ENCODE assay signal across 30 cellular contexts in the genomic region with DNA sequence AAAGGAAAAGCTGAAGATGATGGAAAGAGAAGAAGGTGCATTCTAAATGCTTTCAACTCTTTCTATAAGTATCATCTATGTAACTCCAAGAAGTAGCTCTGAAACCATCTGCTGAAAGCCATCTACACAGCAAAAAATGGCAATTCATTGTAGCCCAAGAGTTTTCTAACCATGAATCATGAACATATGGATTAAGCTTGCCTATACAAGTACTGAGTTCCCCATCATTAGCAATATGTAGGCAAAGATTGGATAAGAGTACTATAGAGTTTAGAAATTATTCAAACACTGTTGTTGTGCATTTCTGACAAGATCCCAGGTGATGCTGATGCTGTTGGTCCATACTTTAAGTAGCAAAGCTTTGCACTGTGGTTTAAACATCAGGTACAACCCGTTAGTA. TPM values are rescaled to one million over a fixed set of nuclear protein-coding genes. Genes with fewer than 3 reads are reported as not detected.
A peak's percentile ranks its signal among the peaks of the same experiment; 100 is the strongest.
DNase-seq lines count a peak whose midpoint lies in the region; ATAC-seq and TF ChIP-seq lines count a peak whose summit lies in the region.
"Had no signal": no experiment of that assay in that cellular context is flagged by ENCODE, and none has a peak within 500 bp of the region (broad histone marks: within the 10 kb centered on the region; RNA-seq: fewer than 3 reads in every experiment).

No MANE protein-coding gene starts in this region.

- H3K4me1 Mint-ChIP-seq in activated CD4-positive, alpha-beta T cell treated with anti-CD3 and anti-CD28 coated beads for 36 hours = peaks cover 40% of the 10 kb centered on the region
- no peaks in the 10 kb centered on the region for H3K4me1 Mint-ChIP-seq in GM23338
- 0 out of 2 replicates have a peak, but pooled peaks cover 2% of the 10 kb centered on the region for H3K4me1 Mint-ChIP-seq in WTC11
- H3K4me1 Mint-ChIP-seq: nephron progenitor cell had no signal

- H3K4me2 ChIP-seq in GM23338 (no peak overlapping the region), mammary epithelial cell (ENCODE audit: insufficient read depth, low read depth, low read length) (peak overlapping the region; percentile 61), smooth muscle cell (peak overlapping the region; percentile 51)

- in situ Hi-C loops in mammary epithelial cell (cut with MboI; ENCODE audit: low sequenced_read_pairs in 2 of 2) = no loop called here

- POLR2A ChIA-PET in activated CD4-positive, alpha-beta T cell treated with anti-CD3 and anti-CD28 coated beads for 36 hours (lab: Charles Lee) = interaction anchor here (0.6 to 1.2 kb wide), 3 partner anchors 11 to 367 kb away, joined by 3 to 5 read pairs (median 4); a partner anchor contains a TSS
- POLR2A ChIA-PET in WTC11 (lab: Charles Lee) = no interaction called here

- dilution Hi-C loops in mammary epithelial cell (cut with HindIII; ENCODE audit: low sequenced_read_pairs) = no loop called here

- H3K4me1 ChIP-seq in GM23338 (ENCODE audit: insufficient read depth) (no peaks in the 10 kb centered on the region), mammary epithelial cell (ENCODE audit: insufficient read depth, low read length) (peaks cover 44% of the 10 kb centered on the region), smooth muscle cell (ENCODE audit: low read depth) (no peaks in the 10 kb centered on the region)
- H3K4me1 ChIP-seq: colonic mucosa had no signal

- H3K9me2 ChIP-seq in GM23338 (ENCODE audit: insufficient read depth) = no peaks in the 10 kb centered on the region

- H3K27ac Mint-ChIP-seq in activated CD4-positive, alpha-beta T cell treated with anti-CD3 and anti-CD28 coated beads for 36 hours = peak overlapping the region; percentile 47
- H3K27ac Mint-ChIP-seq in GM23338 (no peak overlapping the region), WTC11 (no peak overlapping the region)
- H3K27ac Mint-ChIP-seq: H9, nephron progenitor cell had no signal

- H3K79me2 ChIP-seq in GM23338 (replicated peaks; ENCODE audit: insufficient read depth) (no peaks in the 10 kb centered on the region), mammary epithelial cell (ENCODE audit: insufficient read depth, low read length) (peaks cover 58% of the 10 kb centered on the region), smooth muscle cell (ENCODE audit: low read depth) (no peaks in the 10 kb centered on the region)

- no peak overlapping the region for H3K4me3 Mint-ChIP-seq in activated CD4-positive, alpha-beta T cell treated with anti-CD3 and anti-CD28 coated beads for 36 hours
- H3K4me3 Mint-ChIP-seq in GM23338 = no peak overlapping the region
- H3K4me3 Mint-ChIP-seq in WTC11 = no peak overlapping the region
- H3K4me3 Mint-ChIP-seq: activated naive CD4-positive, alpha-beta T cell treated with anti-CD3 and anti-CD28 coated beads, Interleukin-2, amount 10 ng/mL, durations not matched to agents 7 days and 5 days; activated T-cell treated with anti-CD3 and anti-CD28 coated beads, Interleukin-2, amount 50 U/mL, for 4 hours; CD4-positive, CD25-positive, alpha-beta regulatory T cell; H9; nephron progenitor cell; T-cell had no signal

- H2AFZ ChIP-seq in GM23338 (peak overlapping the region; percentile 38; the same call in 1 of the 2 replicates), mammary epithelial cell (ENCODE audit: low read depth, low read length) (no peak overlapping the region), smooth muscle cell (ENCODE audit: low read depth) (no peak overlapping the region)

- H3K27me3 ChIP-seq in GM23338 (ENCODE audit: insufficient read depth) = no peaks in the 10 kb centered on the region
- H3K27me3 ChIP-seq in mammary epithelial cell (ENCODE audit: insufficient read depth, low read length) = no peaks in the 10 kb centered on the region
- H3K27me3 ChIP-seq in smooth muscle cell (ENCODE audit: low read depth) = no peaks in the 10 kb centered on the region
- H3K27me3 ChIP-seq: colonic mucosa, heart left ventricle, ovary had no signal

- no peak for ATAC-seq in activated CD4-positive, alpha-beta T cell treated with anti-CD3 and anti-CD28 coated beads for 36 hours
- ATAC-seq in GM23338 (no peak), WTC11 (no peak), left cardiac atrium (no peak), GM18867 (IDR thresholded peaks at IDR 0.05; ENCODE audit: unreplicated experiment) (no peak)
- ATAC-seq: activated T-cell treated with anti-CD3 and anti-CD28 coated beads, Interleukin-2, amount 50 U/mL, for 4 hours; heart left ventricle; T-cell had no signal

- no peaks in the 10 kb centered on the region for H3K9me3 ChIP-seq in mammary epithelial cell (replicated peaks; ENCODE audit: insufficient read depth, low read length)
- H3K9me3 ChIP-seq in smooth muscle cell (replicated peaks; ENCODE audit: low read depth) = no peaks in the 10 kb centered on the region
- H3K9me3 ChIP-seq: colonic mucosa, heart left ventricle, ovary had no signal

- no peaks in the 10 kb centered on the region for H3F3A ChIP-seq in GM23338 (replicated peaks; ENCODE audit: low read depth)
- H3F3A ChIP-seq in smooth muscle cell (ENCODE audit: low read depth) = peaks cover 9% of the 10 kb centered on the region

- CTCF ChIA-PET in activated CD4-positive, alpha-beta T cell treated with anti-CD3 and anti-CD28 coated beads for 36 hours (lab: Charles Lee) = interaction anchor here (0.7 to 3.9 kb wide), 10 partner anchors 10 to 104 kb away, joined by 3 to 17 read pairs (median 4); a partner anchor contains a TSS
- CTCF ChIA-PET in mammary epithelial cell (lab: Charles Lee; ENCODE audit: low non-redundant PET) = no interaction called here
- CTCF ChIA-PET in WTC11 (lab: Charles Lee) = interaction anchor here (0.8 kb wide), 1 partner anchor 20 kb away, joined by 3 read pairs; no protein-coding TSS in a partner anchor

- H4K20me1 ChIP-seq in GM23338 (replicated peaks; ENCODE audit: insufficient read depth) (no peaks in the 10 kb centered on the region), mammary epithelial cell (ENCODE audit: insufficient read depth, low read length) (no peaks in the 10 kb centered on the region), smooth muscle cell (ENCODE audit: low read depth) (no peaks in the 10 kb centered on the region)

- H3K36me3 ChIP-seq in GM23338 (ENCODE audit: insufficient read depth) = no peaks in the 10 kb centered on the region
- H3K36me3 ChIP-seq in mammary epithelial cell (ENCODE audit: insufficient read depth, low read length) = no peaks in the 10 kb centered on the region
- H3K36me3 ChIP-seq in smooth muscle cell (ENCODE audit: low read depth) = no peaks in the 10 kb centered on the region
- H3K36me3 ChIP-seq: colonic mucosa, heart left ventricle, ovary had no signal

- TSS peak; percentile 68 for BruUV-seq in mammary epithelial cell (replicated peaks; lab: Mats Ljungman, UMichigan)

- no peaks in the 10 kb centered on the region for H3K9me3 Mint-ChIP-seq in activated CD4-positive, alpha-beta T cell treated with anti-CD3 and anti-CD28 coated beads for 36 hours (ENCODE audit: low read depth)
- no peaks in the 10 kb centered on the region for H3K9me3 Mint-ChIP-seq in GM23338
- no peaks in the 10 kb centered on the region for H3K9me3 Mint-ChIP-seq in WTC11
- H3K9me3 Mint-ChIP-seq: activated naive CD4-positive, alpha-beta T cell treated with anti-CD3 and anti-CD28 coated beads, Interleukin-2, amount 10 ng/mL, durations not matched to agents 7 days and 5 days; activated T-cell treated with anti-CD3 and anti-CD28 coated beads, Interleukin-2, amount 50 U/mL, for 4 hours; CD4-positive, CD25-positive, alpha-beta regulatory T cell; H9; IgD-negative memory B cell; T-cell had no signal

- TF ChIP-seq CTCF in GM23338 (conservative IDR thresholded peaks at IDR 0.05; ENCODE audit: low read depth in 2 of 2) = no peak
- no peak for TF ChIP-seq CTCF in mammary epithelial cell (conservative IDR thresholded peaks at IDR 0.05 in 1 of 2, IDR thresholded peaks at IDR 0.05 in 1 of 2; ENCODE audit: extremely low read depth in 1 of 2, insufficient read depth in 1 of 2, low read depth in 1 of 2, low read length in 2 of 2)
- no peak for TF ChIP-seq CTCF in smooth muscle cell (IDR thresholded peaks at IDR 0.05; ENCODE audit: borderline replicate concordance, insufficient read depth, poor library complexity, severe bottlenecking)
- no peak for TF ChIP-seq CTCF in WTC11 (IDR thresholded peaks at IDR 0.05)

- DNase-seq in activated CD4-positive, alpha-beta T cell treated with anti-CD3 and anti-CD28 coated beads for 36 hours = no peak
- DNase-seq in activated CD4-positive, alpha-beta T cell treated with anti-CD3 and anti-CD28 coated beads, Interleukin-2, amount 50 U/mL, for 4 hours = no peak
- DNase-seq in GM23338 (ENCODE audit: low spot score) (no peak), mammary epithelial cell (peak; percentile 34), smooth muscle cell (lab: John Stamatoyannopoulos, UW; ENCODE audit: unreplicated experiment) (no peak), WTC11 (ENCODE audit: low spot score) (no peak), left cardiac atrium (no peak)
- DNase-seq: 8988T; activated naive CD4-positive, alpha-beta T cell treated with anti-CD3 and anti-CD28 coated beads, Interleukin-2, amount 10 ng/mL, durations not matched to agents 7 days and 5 days; activated T-cell treated with anti-CD3 and anti-CD28 coated beads, Interleukin-2, amount 50 U/mL, for 4 hours; CD4-positive, CD25-positive, alpha-beta regulatory T cell; colonic mucosa; effector CD8-positive, alpha-beta T cell; foreskin fibroblast; H9; heart left ventricle; NCI-H1105 treated with DMSO at 0.1 percent for 48 hours; NCI-H1930; NCI-H2227 treated with DMSO at 0.1 percent for 48 hours; NCI-H526 treated with DMSO at 0.1 percent for 48 hours; nephron progenitor cell; ovary; stimulated activated CD4-positive, alpha-beta T cell treated with anti-CD3 and anti-CD28 coated beads, Interleukin-2, amount 100 ng/mL, for 24 hours; substantia nigra; T-cell had no signal

- intact Hi-C loops in activated CD4-positive, alpha-beta T cell treated with anti-CD3 and anti-CD28 coated beads for 36 hours (cut with DNase I, micrococcal nuclease) = loop anchor here in 1 of 2 experiments (2.0 kb wide), 1 partner anchor 13 kb away; no protein-coding TSS in a partner anchor
- intact Hi-C loops in mammary epithelial cell (cut with micrococcal nuclease) = no loop called here
- intact Hi-C loops in left cardiac atrium (cut with DNase I) = no loop called here

- peaks cover 11% of the 10 kb centered on the region for H3K36me3 Mint-ChIP-seq in activated CD4-positive, alpha-beta T cell treated with anti-CD3 and anti-CD28 coated beads for 36 hours (ENCODE audit: low read depth)
- H3K36me3 Mint-ChIP-seq in GM23338 (ENCODE audit: low read depth) (no peaks in the 10 kb centered on the region), WTC11 (no peaks in the 10 kb centered on the region)

- WGBS in mammary epithelial cell (ENCODE audit: low coverage, missing lambda C conversion rate) = 100% methylated on average over 1 of the region's 1 CpG
- WGBS in smooth muscle cell (ENCODE audit: low lambda C conversion rate) = 95% methylated on average over 1 of the region's 1 CpG

- no peak overlapping the region for H3K4me3 ChIP-seq in GM23338
- no peak overlapping the region for H3K4me3 ChIP-seq in mammary epithelial cell (replicated peaks in 1 of 3; ENCODE audit: insufficient read depth in 1 of 3, low read depth in 2 of 3, low read length in 3 of 3)
- H3K4me3 ChIP-seq in smooth muscle cell = no peak overlapping the region
- H3K4me3 ChIP-seq: colonic mucosa, heart left ventricle, ovary had no signal

- no peak overlapping the region for H3K27ac ChIP-seq in GM23338 (ENCODE audit: low read depth)
- peak overlapping the region; percentile 66 for H3K27ac ChIP-seq in mammary epithelial cell (ENCODE audit: insufficient read depth, low read depth, low read length)
- peak overlapping the region; percentile 78 for H3K27ac ChIP-seq in smooth muscle cell (ENCODE audit: low read depth)
- H3K27ac ChIP-seq: colonic mucosa, ovary had no signal

- H3K9ac ChIP-seq in mammary epithelial cell (ENCODE audit: insufficient read depth, low read length) (no peak overlapping the region), smooth muscle cell (ENCODE audit: low read depth) (no peak overlapping the region)

- no peaks in the 10 kb centered on the region for H3K27me3 Mint-ChIP-seq in activated CD4-positive, alpha-beta T cell treated with anti-CD3 and anti-CD28 coated beads for 36 hours
- no peaks in the 10 kb centered on the region for H3K27me3 Mint-ChIP-seq in GM23338 (ENCODE audit: insufficient read depth, low read depth, poor library complexity)
- H3K27me3 Mint-ChIP-seq in WTC11 (ENCODE audit: low read depth) = no peaks in the 10 kb centered on the region
- H3K27me3 Mint-ChIP-seq: activated naive CD4-positive, alpha-beta T cell treated with anti-CD3 and anti-CD28 coated beads, Interleukin-2, amount 10 ng/mL, durations not matched to agents 7 days and 5 days; CD4-positive, CD25-positive, alpha-beta regulatory T cell; IgD-negative memory B cell; T-cell had no signal

RNA-seq across cellular contexts. Expression of a gene that starts 11.2 kb away (rescaled TPM):
- total RNA-seq in activated CD4-positive, alpha-beta T cell treated with anti-CD3 and anti-CD28 coated beads for 36 hours = 10 to 100 TPM; 24.7 to 25.9 TPM
- total RNA-seq in GM23338 (2014; rRNA removed; shearing (Covaris generic)) = not detected in 2 replicates
- not detected in 2 replicates for polyA plus RNA-seq in GM23338 (2016; fragmentation: Nextera tagmentation; extraction: Ambion mirVana)
- total RNA-seq in mammary epithelial cell = 10 to 100 TPM; 14.5 to 54.8 TPM
- 18.3 TPM for polyA plus RNA-seq in mammary epithelial cell
- 28.7 TPM for polyA minus RNA-seq in mammary epithelial cell
- 7.9 and 9.8 TPM in 2 replicates for total RNA-seq in smooth muscle cell
- 1.0 and 4.8 TPM in 2 replicates for polyA plus RNA-seq in smooth muscle cell
- total RNA-seq in WTC11 (2021) = 0.07 TPM in 1 of 3 replicates, not detected in the others
- total RNA-seq in left cardiac atrium = 1 to 10 TPM in 1 of 2 donors, under 1 TPM in 1; 0.89 to 1.5 TPM
- total RNA-seq: H9, lung microvascular endothelial cell, RPMI7951, SK-MEL-5 had no signal
